Comparison of ENCODE assay signal across 30 cellular contexts in genomic region chr1:234666206-234666605, GRCh38. TPM values are rescaled to one million over a fixed set of nuclear protein-coding genes. Genes with fewer than 3 reads are reported as not detected.
DNase-seq lines count a peak whose midpoint lies in the region; ATAC-seq, FAIRE-seq and TF ChIP-seq lines count a peak whose summit lies in the region.
"Had no signal": no experiment of that assay in that cellular context is flagged by ENCODE, and none has a peak within 500 bp of the region (broad histone marks: within the 10 kb centered on the region; RNA-seq: fewer than 3 reads in every experiment).

No MANE protein-coding gene starts in this region.

- peak overlapping the region; percentile 16 for H3K27ac Mint-ChIP-seq in activated CD8-positive, alpha-beta memory T cell treated with anti-CD3 and anti-CD28 coated beads, Interleukin-2, amount 10 ng/mL, durations not matched to agents 7 days and 5 days
- H3K27ac Mint-ChIP-seq: activated naive CD4-positive, alpha-beta T cell treated with anti-CD3 and anti-CD28 coated beads, Interleukin-2, amount 10 ng/mL, durations not matched to agents 7 days and 5 days; activated T-helper 1 cell treated with anti-CD3 and anti-CD28 coated beads, Interleukin-12 subunit alpha, Interleukin-12 subunit beta, Interleukin-2, Interleukin-4 antibody, amounts not matched to agents 30 ng/mL and 10 ng/mL and 1 ng/mL, durations not matched to agents 14 hours and 24 hours and 36 hours; CD4-positive, CD25-positive, alpha-beta regulatory T cell; effector memory CD8-positive, alpha-beta T cell; progenitor cell of endocrine pancreas; T-cell had no signal

- H3K4me2 ChIP-seq in K562 (ENCODE audit: insufficient read depth, low read length): no peak overlapping the region

- no peak overlapping the region for H2AFZ ChIP-seq in K562 (ENCODE audit: low read depth, low read length)

- H3K9me3 Mint-ChIP-seq in activated CD8-positive, alpha-beta memory T cell treated with anti-CD3 and anti-CD28 coated beads, Interleukin-2, amount 10 ng/mL, durations not matched to agents 7 days and 5 days (ENCODE audit: low read depth): no peaks in the 10 kb centered on the region
- H3K9me3 Mint-ChIP-seq: activated naive CD4-positive, alpha-beta T cell treated with anti-CD3 and anti-CD28 coated beads, Interleukin-2, amount 10 ng/mL, durations not matched to agents 7 days and 5 days; CD4-positive, CD25-positive, alpha-beta regulatory T cell; effector memory CD8-positive, alpha-beta T cell had no signal

- no peaks in the 10 kb centered on the region for H3K27me3 Mint-ChIP-seq in activated CD8-positive, alpha-beta memory T cell treated with anti-CD3 and anti-CD28 coated beads, Interleukin-2, amount 10 ng/mL, durations not matched to agents 7 days and 5 days
- H3K27me3 Mint-ChIP-seq: effector memory CD8-positive, alpha-beta T cell; naive thymus-derived CD8-positive, alpha-beta T cell; progenitor cell of endocrine pancreas; T-cell had no signal

- no peak overlapping the region for H3K9ac ChIP-seq in K562 (ENCODE audit: insufficient read depth in 1 of 2, low read depth in 2 of 2, low read length in 2 of 2)

- 50% methylated on average over 4 of the region's 4 CpGs for WGBS in K562 (ENCODE audit: insufficient coverage, low coverage, missing lambda C conversion rate)

- CTCF ChIA-PET in activated CD8-positive, alpha-beta memory T cell treated with anti-CD3 and anti-CD28 coated beads, Interleukin-2, amount 10 ng/mL, durations not matched to agents 7 days and 5 days (lab: Charles Lee): no interaction called here
- CTCF ChIA-PET in K562 (lab: Yijun Ruan, JAX; ENCODE audit: low intra/inter-chr PET ratio): no interaction called here

- TF ChIP-seq EP300 in K562 (IDR thresholded peaks at IDR 0.05; ENCODE audit: low read length): no peak

- no peak overlapping the region for H3K27ac ChIP-seq in K562 (ENCODE audit: extremely low read depth, low read depth, low read length)
- H3K27ac ChIP-seq: coronary artery had no signal

- H3K4me3 ChIP-seq in K562: no peak overlapping the region
- H3K4me3 ChIP-seq: coronary artery, upper lobe of left lung had no signal

- no peaks in the 10 kb centered on the region for H3K79me2 ChIP-seq in K562 (ENCODE audit: control insufficient read depth, insufficient read depth, low read length)

- peaks cover 11% of the 10 kb centered on the region for H3K9me3 ChIP-seq in K562 (replicated peaks; ENCODE audit: control insufficient read depth, insufficient read depth, low read depth, low read length)
- H3K9me3 ChIP-seq: upper lobe of left lung had no signal

- TF ChIP-seq RAD21 in K562 (CRISPR knock-in tag; conservative IDR thresholded peaks at IDR 0.05 in 1 of 2, IDR thresholded peaks at IDR 0.05 in 1 of 2): no peak

- no peaks in the 10 kb centered on the region for H3K27me3 ChIP-seq in K562 (ENCODE audit: control insufficient read depth in 2 of 2, insufficient read depth in 2 of 2, low read length in 2 of 2)
- H3K27me3 ChIP-seq: upper lobe of left lung had no signal

- TF ChIP-seq POLR2A in K562 (conservative IDR thresholded peaks at IDR 0.05): no peak

- no peak for ATAC-seq in activated CD8-positive, alpha-beta memory T cell treated with anti-CD3 and anti-CD28 coated beads, Interleukin-2, amount 10 ng/mL, durations not matched to agents 7 days and 5 days
- no peak for ATAC-seq in K562
- ATAC-seq in GM21737 (IDR thresholded peaks at IDR 0.05; ENCODE audit: unreplicated experiment): no peak
- ATAC-seq: effector memory CD8-positive, alpha-beta T cell; HCT116; naive thymus-derived CD8-positive, alpha-beta T cell; T-cell had no signal

- H3K4me1 ChIP-seq in K562 (replicated peaks in 1 of 2; ENCODE audit: control insufficient read depth in 2 of 2, insufficient read depth in 2 of 2, low read length in 2 of 2): peaks cover 5 to 16% of the 10 kb centered on the region in 2 experiments; a peak in 4 of 5 replicates

- H4K20me1 ChIP-seq in K562 (replicated peaks; ENCODE audit: control insufficient read depth, insufficient read depth, low read length): no peaks in the 10 kb centered on the region

- H3K36me3 Mint-ChIP-seq in activated CD8-positive, alpha-beta memory T cell treated with anti-CD3 and anti-CD28 coated beads, Interleukin-2, amount 10 ng/mL, durations not matched to agents 7 days and 5 days: peaks cover 2% of the 10 kb centered on the region
- H3K36me3 Mint-ChIP-seq: activated naive CD4-positive, alpha-beta T cell treated with anti-CD3 and anti-CD28 coated beads, Interleukin-2, amount 10 ng/mL, durations not matched to agents 7 days and 5 days; CD4-positive, CD25-positive, alpha-beta regulatory T cell; T-cell had no signal

- POLR2A ChIA-PET in K562 (lab: Yijun Ruan, JAX): interaction anchor here (0.6 to 1.3 kb wide), 4 partner anchors 22 to 655 kb away, joined by 3 read pairs; no protein-coding TSS in a partner anchor

- no peaks in the 10 kb centered on the region for H3K9me1 ChIP-seq in K562 (ENCODE audit: control insufficient read depth, insufficient read depth, low read length)

- no peaks in the 10 kb centered on the region for H3K36me3 ChIP-seq in K562 (ENCODE audit: control insufficient read depth, insufficient read depth, low read length)
- H3K36me3 ChIP-seq: upper lobe of left lung had no signal

- H3K4me1 Mint-ChIP-seq in activated CD8-positive, alpha-beta memory T cell treated with anti-CD3 and anti-CD28 coated beads, Interleukin-2, amount 10 ng/mL, durations not matched to agents 7 days and 5 days: peaks cover 12% of the 10 kb centered on the region
- H3K4me1 Mint-ChIP-seq: activated naive CD4-positive, alpha-beta T cell treated with anti-CD3 and anti-CD28 coated beads, Interleukin-2, amount 10 ng/mL, durations not matched to agents 7 days and 5 days; T-cell had no signal

- no peak for FAIRE-seq in K562 (lab: Jason Lieb, UNC)
- FAIRE-seq: keratinocyte had no signal

- no peak overlapping the region for H3K4me3 Mint-ChIP-seq in activated CD8-positive, alpha-beta memory T cell treated with anti-CD3 and anti-CD28 coated beads, Interleukin-2, amount 10 ng/mL, durations not matched to agents 7 days and 5 days
- H3K4me3 Mint-ChIP-seq: activated naive CD4-positive, alpha-beta T cell treated with anti-CD3 and anti-CD28 coated beads, Interleukin-2, amount 10 ng/mL, durations not matched to agents 7 days and 5 days; activated T-helper 1 cell treated with anti-CD3 and anti-CD28 coated beads, Interleukin-12 subunit alpha, Interleukin-12 subunit beta, Interleukin-2, Interleukin-4 antibody, amounts not matched to agents 30 ng/mL and 10 ng/mL and 1 ng/mL, durations not matched to agents 14 hours and 24 hours and 36 hours; CD4-positive, CD25-positive, alpha-beta regulatory T cell; effector memory CD8-positive, alpha-beta T cell; naive thymus-derived CD8-positive, alpha-beta T cell; T-cell had no signal

- in situ Hi-C loops in K562 (cut with MboI): no loop called here

- no peak for TF ChIP-seq CTCF in K562 (IDR thresholded peaks at IDR 0.05 in 2 of 3, conservative IDR thresholded peaks at IDR 0.05 in 1 of 3; ENCODE audit: insufficient read depth in 2 of 3, low read depth in 1 of 3, low read length in 3 of 3)

- no TSS peak for BruUV-seq in K562 (replicated peaks; lab: Mats Ljungman, UMichigan)

- intact Hi-C loops in K562 (cut with micrococcal nuclease): no loop called here

- no peak for DNase-seq in activated CD8-positive, alpha-beta memory T cell treated with anti-CD3 and anti-CD28 coated beads, Interleukin-2, amount 10 ng/mL, durations not matched to agents 7 days and 5 days
- no peak for DNase-seq in activated CD8-positive, alpha-beta memory T cell treated with anti-CD3 and anti-CD28 coated beads for 24 hours
- peak; percentile 75 for DNase-seq in CD1c-positive myeloid dendritic cell (ENCODE audit: extremely low spot score)
- no peak for DNase-seq in K562 (ENCODE audit: extremely low read depth in 1 of 4, low spot score in 3 of 4)
- DNase-seq in pons (ENCODE audit: low spot score): peak; percentile 43
- no peak for DNase-seq in NCI-H226
- no peak for DNase-seq in effector CD4-positive, alpha-beta T cell
- DNase-seq: activated CD4-positive, alpha-beta T cell treated with anti-CD3 and anti-CD28 coated beads, Interleukin-2, amount 50 U/mL, for 4 hours; activated CD4-positive, CD25-positive, alpha-beta regulatory T cell; activated naive CD4-positive, alpha-beta T cell treated with anti-CD3 and anti-CD28 coated beads, Interleukin-2, amount 10 ng/mL, durations not matched to agents 7 days and 5 days; anterior cingulate cortex; caudate nucleus; CD4-positive, CD25-positive, alpha-beta regulatory T cell; DMS79 treated with DMSO at 0.1 percent for 48 hours; effector memory CD8-positive, alpha-beta T cell; GDM1; IMR-90; naive thymus-derived CD8-positive, alpha-beta T cell; NCI-H146; NCI-H82; RPMI8226; stimulated activated CD4-positive, alpha-beta T cell treated with anti-CD3 and anti-CD28 coated beads, Interleukin-4, amount 100 ng/mL, for 24 hours; T-cell; upper lobe of left lung had no signal

TF ChIP-seq in K562, 482 proteins besides CTCF, POLR2A, EP300 and RAD21 (continues in another document):
- TF ChIP-seq CREBBP (IDR thresholded peaks at IDR 0.05; ENCODE audit: low read depth, low read length) (no peak), KAT2B (IDR thresholded peaks at IDR 0.05; ENCODE audit: low read depth, low read length) (no peak), MEIS2 (IDR thresholded peaks at IDR 0.05; ENCODE audit: partially characterized antibody) (peak; percentile 75), FOXK1 (CRISPR knock-in tag; IDR thresholded peaks at IDR 0.05; ENCODE audit: borderline replicate concordance) (no peak)

RNA-seq across cellular contexts. Expression of gene IRF2BP2, which starts 56.2 kb away (rescaled TPM):
- 100 to 1,000 TPM in 1 of 2 experiments, 10 to 100 TPM in 1; 81.1 to 103 TPM for total RNA-seq in activated CD8-positive, alpha-beta memory T cell treated with anti-CD3 and anti-CD28 coated beads, Interleukin-2, amount 10 ng/mL, durations not matched to agents 7 days and 5 days
- total RNA-seq in K562 (2011; cell fraction: chromatin; rRNA removed; ENCODE audit: low replicate concordance): 23.6 and 29.2 TPM in 2 replicates
- total RNA-seq in K562 (2011; cell fraction: nucleolus; rRNA removed): 17.0 and 26.0 TPM in 2 replicates
- 17.2 and 26.8 TPM in 2 replicates for total RNA-seq in K562 (2011; cell fraction: nucleoplasm; rRNA removed)
- total RNA-seq in K562 (2014; rRNA removed): 24.4 and 38.8 TPM in 2 replicates
- 18.4 and 22.1 TPM in 2 replicates for total RNA-seq in K562 (2014; rRNA removed; fragmentation: Illumina TruSeq; extraction: Trizol)
- total RNA-seq in K562 (2015; rRNA removed; fragmentation: Illumina TruSeq; extraction: Trizol): 35.3 and 39.1 TPM in 2 replicates
- 68.4 and 68.6 TPM in 2 replicates for total RNA-seq in K562 (2021)
- 7.7 and 18.0 TPM in 2 replicates for polyA plus RNA-seq in K562 (2011; rRNA removed)
- 12.4 and 22.0 TPM in 2 replicates for polyA plus RNA-seq in K562 (2011; cell fraction: cytosol; rRNA removed)
- 73.6 and 97.0 TPM in 2 replicates for polyA plus RNA-seq in K562 (2011; cell fraction: nucleus; rRNA removed)
- 38.3 and 116 TPM in 2 replicates for polyA plus RNA-seq in K562 (2012)
- polyA plus RNA-seq in K562 (2014; fragmentation: Illumina TruSeq; extraction: Trizol): 47.0 and 60.0 TPM in 2 replicates
- polyA plus RNA-seq in K562 (2014; fragmentation: Nextera tagmentation; extraction: Ambion mirVana): 10 to 100 TPM; 11.4 to 18.2 TPM
- polyA plus RNA-seq in K562 (2014; rRNA removed): 19.0 and 30.4 TPM in 2 replicates
- polyA minus RNA-seq in K562 (2011; rRNA and poly(A)+ RNA removed): 10.8 and 16.9 TPM in 2 replicates
- polyA minus RNA-seq in K562 (2011; cell fraction: cytosol; rRNA and poly(A)+ RNA removed): 43.5 and 61.6 TPM in 2 replicates
- polyA minus RNA-seq in K562 (2011; cell fraction: nucleus; rRNA and poly(A)+ RNA removed): 22.5 and 41.3 TPM in 2 replicates

Comparison
In these comparisons a context has a peak if more than half of its experiments do, and no peak if none do; other contexts are left out.
1. DNase-seq: peak in CD1c-positive myeloid dendritic cell (single experiment) and pons (single experiment); none in activated CD8-positive, alpha-beta memory T cell treated with anti-CD3 and anti-CD28 coated beads, Interleukin-2, amount 10 ng/mL, durations not matched to agents 7 days and 5 days (single experiment), activated CD8-positive, alpha-beta memory T cell treated with anti-CD3 and anti-CD28 coated beads for 24 hours (single experiment), K562 (0 of 4), NCI-H226 (single experiment) and effector CD4-positive, alpha-beta T cell (single experiment).